In the genomic region with DNA sequence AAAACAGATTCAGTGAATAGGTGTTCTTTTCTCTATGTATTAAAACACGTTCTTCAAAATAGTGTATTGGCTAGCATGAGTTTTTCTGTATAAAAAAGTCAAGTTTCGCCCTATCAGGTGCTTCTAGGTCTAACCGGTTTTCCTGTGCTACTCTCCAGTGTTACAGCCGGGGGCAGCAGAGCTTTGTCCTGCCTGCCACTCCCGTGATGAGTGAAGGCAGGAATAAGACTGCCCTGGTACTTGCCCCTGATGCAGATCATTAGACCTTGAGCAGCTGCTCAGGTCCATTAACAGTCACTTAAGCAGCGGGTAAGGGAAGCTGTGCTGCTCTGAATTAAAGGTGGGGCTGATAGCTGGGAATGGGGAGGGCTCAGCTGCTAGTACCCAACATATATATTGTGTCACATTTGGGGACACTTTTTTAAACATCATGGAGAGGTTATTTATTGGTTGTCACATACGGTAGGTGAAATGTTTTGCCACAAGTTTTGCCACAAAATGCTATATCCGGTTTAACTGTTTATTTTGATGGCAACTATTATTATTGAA, we compare ENCODE assay signal across 10 cellular contexts. TPM values are rescaled to one million over a fixed set of nuclear protein-coding genes. Genes with fewer than 3 reads are reported as not detected.
DNase-seq lines count a peak whose midpoint lies in the region; ATAC-seq and TF ChIP-seq lines count a peak whose summit lies in the region.
"Had no signal": no experiment of that assay in that cellular context is flagged by ENCODE, and none has a peak within 500 bp of the region (broad histone marks: within the 10 kb centered on the region; RNA-seq: fewer than 3 reads in every experiment).

No MANE protein-coding gene starts in this region.

- H3K27ac ChIP-seq in gastrocnemius medialis, result peak overlapping the region in 3 of 4 donors; percentile 19 to 75 (median 74)
- no peak overlapping the region for H3K27ac ChIP-seq in CD8-positive, alpha-beta memory T cell (ENCODE audit: low read depth, low read length)

- CTCF ChIA-PET in HEK293T (lab: Yijun Ruan, JAX), result no interaction called here
- CTCF ChIA-PET in CD8-positive, alpha-beta memory T cell (lab: Charles Lee), result no interaction called here

- no peak overlapping the region for H3K4me3 Mint-ChIP-seq in CD8-positive, alpha-beta memory T cell

- peaks cover 0 to 3% (median 0%) of the 10 kb centered on the region in 3 donors for H3K4me1 Mint-ChIP-seq in CD8-positive, alpha-beta memory T cell

- H3K9me3 Mint-ChIP-seq in CD8-positive, alpha-beta memory T cell, result peaks cover 0 to 4% (median 0%) of the 10 kb centered on the region in 5 donors

- no peak overlapping the region for H3K27ac Mint-ChIP-seq in CD8-positive, alpha-beta memory T cell

- no peaks in the 10 kb centered on the region for H3K36me3 Mint-ChIP-seq in CD8-positive, alpha-beta memory T cell

- in situ Hi-C loops in gastrocnemius medialis (cut with MboI; ENCODE audit: low sequenced_read_pairs in 4 of 4), result no loop called here

- H3K4me3 ChIP-seq in gastrocnemius medialis, result peak overlapping the region in 1 of 4 donors; percentile 53
- H3K4me3 ChIP-seq in CD8-positive, alpha-beta memory T cell (ENCODE audit: low read length), result no peak overlapping the region

- peak in 4 of 5 experiments; percentile 23 to 42 (median 32) for TF ChIP-seq CTCF in gastrocnemius medialis (IDR thresholded peaks at IDR 0.05 in 4 of 5, conservative IDR thresholded peaks at IDR 0.05 in 1 of 5)

- no peaks in the 10 kb centered on the region for H3K4me1 ChIP-seq in gastrocnemius medialis
- no peaks in the 10 kb centered on the region for H3K4me1 ChIP-seq in CD8-positive, alpha-beta memory T cell (ENCODE audit: insufficient read depth, low read length)

- no peak for TF ChIP-seq POLR2A in gastrocnemius medialis (IDR thresholded peaks at IDR 0.05)

- POLR2A ChIA-PET in HEK293T (lab: Yijun Ruan, JAX), result no interaction called here
- POLR2A ChIA-PET in CD8-positive, alpha-beta memory T cell (lab: Charles Lee), result no interaction called here

- intact Hi-C loops in gastrocnemius medialis (cut with DNase I; ENCODE audit: low total_unique reads), result loop anchor here (2.0 to 10.0 kb wide), 3 partner anchors 110 to 298 kb away; no protein-coding TSS in a partner anchor

- H3K27me3 Mint-ChIP-seq in CD8-positive, alpha-beta memory T cell, result peaks cover 10 to 17% of the 10 kb centered on the region in 2 donors

- ATAC-seq in esophagus mucosa (peak; percentile 65), gastrocnemius medialis (peak; percentile 73 to 81), HG03175 (IDR thresholded peaks at IDR 0.05; ENCODE audit: unreplicated experiment) (no peak)

- peak; percentile 23 for DNase-seq in HEK293T (ENCODE audit: extremely low spot score)
- peak; percentile 87 for DNase-seq in NCI-H82 (lab: John Stamatoyannopoulos, UW)
- peak; percentile 10 to 59 for DNase-seq in gastrocnemius medialis
- DNase-seq in CD8-positive, alpha-beta memory T cell, result no peak
- no peak for DNase-seq in HUDEP-2 (lab: John Stamatoyannopoulos, UW; ENCODE audit: unreplicated experiment in 76 of 76)
- DNase-seq in SIG-M5 treated with dmso at 0.1 percent for 504 hours (lab: John Stamatoyannopoulos, UW; ENCODE audit: unreplicated experiment), result no peak
- DNase-seq: activated T-cell treated with anti-CD3 and anti-CD28 coated beads, Interleukin-2, amount 50 U/mL, for 1 hour had no signal

- H3K27me3 ChIP-seq in gastrocnemius medialis, result no peaks in the 10 kb centered on the region
- H3K27me3 ChIP-seq in CD8-positive, alpha-beta memory T cell (ENCODE audit: insufficient read depth, low read length, poor library complexity, severe bottlenecking), result no peaks in the 10 kb centered on the region

- H3K36me3 ChIP-seq in gastrocnemius medialis, result no peaks in the 10 kb centered on the region
- H3K36me3 ChIP-seq in CD8-positive, alpha-beta memory T cell (ENCODE audit: insufficient read depth, low read length), result no peaks in the 10 kb centered on the region

- H3K9me3 ChIP-seq in gastrocnemius medialis, result no peaks in the 10 kb centered on the region
- no peaks in the 10 kb centered on the region for H3K9me3 ChIP-seq in CD8-positive, alpha-beta memory T cell (ENCODE audit: low read length)

TF ChIP-seq in HEK293T, 16 proteins besides CTCF, POLR2A, EP300 and RAD21:
- TF ChIP-seq FOXA1 (IDR thresholded peaks at IDR 0.05) (no peak), NFRKB (IDR thresholded peaks at IDR 0.05) (no peak), SUZ12 (IDR thresholded peaks at IDR 0.05) (no peak), ZNF384 (IDR thresholded peaks at IDR 0.05) (no peak), HDGF (IDR thresholded peaks at IDR 0.05; ENCODE audit: borderline replicate concordance) (no peak), LEF1 (IDR thresholded peaks at IDR 0.05; ENCODE audit: borderline replicate concordance) (no peak), SP1 (IDR thresholded peaks at IDR 0.05) (no peak), BHLHE40 (IDR thresholded peaks at IDR 0.05; ENCODE audit: borderline replicate concordance) (no peak), TARDBP (IDR thresholded peaks at IDR 0.05) (no peak), ARNT (IDR thresholded peaks at IDR 0.05) (no peak), L3MBTL2 (conservative IDR thresholded peaks at IDR 0.05) (no peak), CTBP1 (IDR thresholded peaks at IDR 0.05; ENCODE audit: borderline replicate concordance) (no peak)
- TF ChIP-seq, protein P1, sequence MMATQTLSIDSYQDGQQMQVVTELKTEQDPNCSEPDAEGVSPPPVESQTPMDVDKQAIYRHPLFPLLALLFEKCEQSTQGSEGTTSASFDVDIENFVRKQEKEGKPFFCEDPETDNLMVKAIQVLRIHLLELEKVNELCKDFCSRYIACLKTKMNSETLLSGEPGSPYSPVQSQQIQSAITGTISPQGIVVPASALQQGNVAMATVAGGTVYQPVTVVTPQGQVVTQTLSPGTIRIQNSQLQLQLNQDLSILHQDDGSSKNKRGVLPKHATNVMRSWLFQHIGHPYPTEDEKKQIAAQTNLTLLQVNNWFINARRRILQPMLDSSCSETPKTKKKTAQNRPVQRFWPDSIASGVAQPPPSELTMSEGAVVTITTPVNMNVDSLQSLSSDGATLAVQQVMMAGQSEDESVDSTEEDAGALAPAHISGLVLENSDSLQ (IDR thresholded peaks at IDR 0.05), result no peak

RNA-seq across cellular contexts. Expression of a gene that starts 1.3 kb away (rescaled TPM):
- total RNA-seq in esophagus mucosa (0.04 TPM), gastrocnemius medialis (1 to 10 TPM; 2.5 to 6.6 (median 3.6) TPM)
- not detected for total RNA-seq in CD8-positive, alpha-beta memory T cell
- not detected for polyA plus RNA-seq in CD8-positive, alpha-beta memory T cell
- total RNA-seq: mesenteric fat pad had no signal

Comparison
In these comparisons a context has a peak if more than half of its experiments do, and no peak if none do; other contexts are left out.
1. DNase-seq: peak in HEK293T (single experiment), NCI-H82 (single experiment) and gastrocnemius medialis (2 of 2); none in CD8-positive, alpha-beta memory T cell (0 of 5), HUDEP-2 (0 of 76) and SIG-M5 treated with dmso at 0.1 percent for 504 hours (single experiment).